In the genomic region with DNA sequence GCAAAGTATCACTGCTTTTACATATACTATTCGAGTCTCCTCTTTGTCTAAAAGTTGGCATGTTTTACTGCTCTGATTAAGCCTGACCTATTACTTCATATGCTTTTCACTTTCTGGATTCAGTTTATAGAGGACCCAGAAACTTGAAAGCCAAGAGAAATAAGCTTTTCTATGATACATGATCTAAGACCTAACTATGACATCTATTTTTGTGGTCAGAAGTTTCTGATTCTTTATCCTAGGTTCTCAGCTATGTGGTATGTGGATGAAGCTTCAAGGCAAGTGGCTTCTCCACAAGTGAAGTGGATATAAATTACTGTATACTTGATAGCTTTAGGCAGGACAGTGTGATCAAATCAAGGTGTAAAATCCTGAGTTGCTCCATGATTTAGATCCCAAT, we compare ENCODE assay signal across 1 cellular context.
TF ChIP-seq lines count a peak whose summit lies in the region.

No MANE protein-coding gene starts in this region.

TF ChIP-seq in GM23338, 12 proteins besides CTCF, POLR2A, EP300 and RAD21 (continued from another document):
- TF ChIP-seq, protein P1, sequence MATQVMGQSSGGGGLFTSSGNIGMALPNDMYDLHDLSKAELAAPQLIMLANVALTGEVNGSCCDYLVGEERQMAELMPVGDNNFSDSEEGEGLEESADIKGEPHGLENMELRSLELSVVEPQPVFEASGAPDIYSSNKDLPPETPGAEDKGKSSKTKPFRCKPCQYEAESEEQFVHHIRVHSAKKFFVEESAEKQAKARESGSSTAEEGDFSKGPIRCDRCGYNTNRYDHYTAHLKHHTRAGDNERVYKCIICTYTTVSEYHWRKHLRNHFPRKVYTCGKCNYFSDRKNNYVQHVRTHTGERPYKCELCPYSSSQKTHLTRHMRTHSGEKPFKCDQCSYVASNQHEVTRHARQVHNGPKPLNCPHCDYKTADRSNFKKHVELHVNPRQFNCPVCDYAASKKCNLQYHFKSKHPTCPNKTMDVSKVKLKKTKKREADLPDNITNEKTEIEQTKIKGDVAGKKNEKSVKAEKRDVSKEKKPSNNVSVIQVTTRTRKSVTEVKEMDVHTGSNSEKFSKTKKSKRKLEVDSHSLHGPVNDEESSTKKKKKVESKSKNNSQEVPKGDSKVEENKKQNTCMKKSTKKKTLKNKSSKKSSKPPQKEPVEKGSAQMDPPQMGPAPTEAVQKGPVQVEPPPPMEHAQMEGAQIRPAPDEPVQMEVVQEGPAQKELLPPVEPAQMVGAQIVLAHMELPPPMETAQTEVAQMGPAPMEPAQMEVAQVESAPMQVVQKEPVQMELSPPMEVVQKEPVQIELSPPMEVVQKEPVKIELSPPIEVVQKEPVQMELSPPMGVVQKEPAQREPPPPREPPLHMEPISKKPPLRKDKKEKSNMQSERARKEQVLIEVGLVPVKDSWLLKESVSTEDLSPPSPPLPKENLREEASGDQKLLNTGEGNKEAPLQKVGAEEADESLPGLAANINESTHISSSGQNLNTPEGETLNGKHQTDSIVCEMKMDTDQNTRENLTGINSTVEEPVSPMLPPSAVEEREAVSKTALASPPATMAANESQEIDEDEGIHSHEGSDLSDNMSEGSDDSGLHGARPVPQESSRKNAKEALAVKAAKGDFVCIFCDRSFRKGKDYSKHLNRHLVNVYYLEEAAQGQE (IDR thresholded peaks at IDR 0.05; ENCODE audit: unreplicated experiment): no peak
- TF ChIP-seq EZH2 (IDR thresholded peaks at IDR 0.05; ENCODE audit: low read depth, unreplicated experiment): no peak
- TF ChIP-seq JUNB (IDR thresholded peaks at IDR 0.05; ENCODE audit: unreplicated experiment): no peak
TF ChIP-seq in GM23338: peak in this region for 0.
